28 cellular contexts compared by ENCODE assay signal in genomic region chr7:158367634-158367982, GRCh38.
"Had no signal": no experiment of that assay in that cellular context is flagged by ENCODE, and none has a peak within 500 bp of the region (broad histone marks: within the 10 kb centered on the region; RNA-seq: fewer than 3 reads in every experiment).

No MANE protein-coding gene starts in this region.

- DNase-seq: activated effector memory CD4-positive, alpha-beta T cell treated with Interleukin-2 at 50 U/mL for 16 hours; activated gamma-delta T cell; activated gamma-delta T cell treated with Interleukin-2 at 50 U/mL for 16 hours; activated naive CD4-positive, alpha-beta T cell; activated naive CD4-positive, alpha-beta T cell treated with anti-CD3 and anti-CD28 coated beads for 36 hours; activated naive CD4-positive, alpha-beta T cell treated with anti-CD3 and anti-CD28 coated beads, Interleukin-2, amount 10 ng/mL, durations not matched to agents 7 days and 5 days; activated naive CD4-positive, alpha-beta T cell treated with anti-CD3 and anti-CD28 coated beads, Interleukin-2, amount 50 U/mL, for 16 hours; activated naive CD4-positive, alpha-beta T cell treated with Interleukin-2 at 50 U/mL for 16 hours; activated naive CD8-positive, alpha-beta T cell treated with anti-CD3 and anti-CD28 coated beads for 36 hours; activated naive CD8-positive, alpha-beta T cell treated with anti-CD3 and anti-CD28 coated beads, Interleukin-2, amount 10 ng/mL, durations not matched to agents 7 days and 5 days; activated naive CD8-positive, alpha-beta T cell treated with anti-CD3 and anti-CD28 coated beads, Interleukin-2, amount 50 U/mL, for 24 hours; activated T-cell treated with anti-CD3 and anti-CD28 coated beads, Interleukin-2, amount 50 U/mL, for 24 hours; activated T-cell treated with anti-CD3 and anti-CD28 coated beads, Interleukin-2, amount 50 U/mL, for 4 hours; activated T-cell treated with anti-CD3 and anti-CD28 coated beads, Interleukin-2, amount 50 U/mL, for 48 hours; activated T-cell treated with anti-CD3 and anti-CD28 coated beads, Interleukin-2, amount 50 U/mL, for 72 hours; adrenal gland; amniotic stem cell; amygdala; anterior cingulate cortex; body of pancreas; brain microvascular endothelial cell; central memory CD4-positive, alpha-beta T cell; cerebellar nuclear complex had no signal

- H3K4me3 ChIP-seq: adrenal gland, ascending aorta, body of pancreas, breast epithelium, cardiac muscle cell had no signal

- ATAC-seq: activated naive CD4-positive, alpha-beta T cell treated with anti-CD3 and anti-CD28 coated beads, Interleukin-2, amount 50 U/mL, for 72 hours; activated naive CD8-positive, alpha-beta T cell treated with anti-CD3 and anti-CD28 coated beads, Interleukin-2, amount 50 U/mL, for 24 hours; activated T-cell treated with anti-CD3 and anti-CD28 coated beads, Interleukin-2, amount 50 U/mL, for 72 hours; activated T-helper 17 cell treated with anti-CD3 and anti-CD28 coated beads, Interleukin-2, amount 50 U/mL, for 72 hours; body of pancreas had no signal

- H3K9me3 ChIP-seq: adrenal gland, ascending aorta, body of pancreas, breast epithelium had no signal

- H3K36me3 ChIP-seq: adrenal gland, ascending aorta, brain microvascular endothelial cell, breast epithelium, cardiac muscle cell had no signal

- H3K27ac ChIP-seq: adrenal gland, ascending aorta, body of pancreas, brain microvascular endothelial cell, breast epithelium, cardiac muscle cell had no signal

- H3K4me1 ChIP-seq: adrenal gland, ascending aorta, body of pancreas, breast epithelium had no signal

- H3K27me3 ChIP-seq: adrenal gland, ascending aorta, body of pancreas, brain microvascular endothelial cell, breast epithelium, cardiac muscle cell had no signal
